In the genomic region with DNA sequence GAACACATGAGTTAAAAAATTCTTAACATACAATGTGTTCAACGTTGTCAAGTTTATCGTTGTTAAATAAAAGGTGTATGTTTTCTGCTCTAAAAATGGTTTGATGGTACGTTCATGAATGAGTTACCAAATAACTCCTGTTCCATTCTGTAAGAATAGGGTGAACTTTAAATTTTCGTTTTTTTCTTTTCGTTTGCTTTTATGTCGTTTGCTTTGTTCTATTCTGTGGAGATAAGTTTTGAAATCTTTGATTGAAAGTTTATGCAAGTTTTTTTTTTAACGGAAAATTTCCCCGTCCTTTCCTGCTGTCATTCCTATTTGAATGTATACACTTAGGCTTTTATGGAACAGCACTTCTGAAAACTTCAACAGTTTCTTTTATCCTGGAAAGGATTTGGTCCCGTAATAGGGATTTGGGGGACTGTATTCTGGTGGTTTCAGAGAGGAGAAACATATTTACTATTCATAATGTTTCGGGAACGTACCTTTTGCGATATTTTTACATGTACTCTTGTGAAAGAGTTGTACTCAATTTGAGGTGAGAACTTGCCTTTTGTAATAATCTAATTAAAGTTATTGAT, we compare ENCODE assay signal across 8 cellular contexts. TPM values are rescaled to one million over a fixed set of nuclear protein-coding genes. Genes with fewer than 3 reads are reported as not detected.
DNase-seq lines count a peak whose midpoint lies in the region; ATAC-seq and TF ChIP-seq lines count a peak whose summit lies in the region.

No MANE protein-coding gene starts in this region.

- CTCF ChIA-PET in CD4-positive, alpha-beta T cell (lab: Charles Lee) = interaction anchor here (2.0 to 2.7 kb wide), 2 partner anchors 43 to 497 kb away, joined by 5 to 20 read pairs; no protein-coding TSS in a partner anchor

- H3K4me3 Mint-ChIP-seq in CD4-positive, alpha-beta T cell = peak overlapping the region; percentile 99
- H3K4me3 Mint-ChIP-seq in effector memory CD8-positive, alpha-beta T cell = peak overlapping the region; percentile 99 to 100
- H3K4me3 Mint-ChIP-seq in neural crest cell = peak overlapping the region; percentile 96

- TF ChIP-seq CTCF in CD4-positive, alpha-beta T cell (IDR thresholded peaks at IDR 0.05) = no peak
- TF ChIP-seq CTCF in NB4 (IDR thresholded peaks at IDR 0.05; ENCODE audit: low read depth, low read length) (no peak), neural crest cell (conservative IDR thresholded peaks at IDR 0.05) (no peak), omental fat pad (IDR thresholded peaks at IDR 0.05) (no peak)

- DNase-seq in CD4-positive, alpha-beta T cell = no peak
- DNase-seq in NB4 (ENCODE audit: low read depth) (no peak), neural crest cell (ENCODE audit: low read depth, low spot score) (no peak), omental fat pad (ENCODE audit: low spot score) (no peak), hypothalamus (lab: John Stamatoyannopoulos, UW) (no peak), NCI-H1417 treated with DMSO at 0.1 percent for 48 hours (lab: John Stamatoyannopoulos, UW) (no peak), NCI-H1694 treated with DMSO at 0.1 percent for 48 hours (lab: John Stamatoyannopoulos, UW) (no peak)
- DNase-seq in effector memory CD8-positive, alpha-beta T cell = no peak

- H3K4me3 ChIP-seq in NB4 (ENCODE audit: low read depth, low read length) = peak overlapping the region; percentile 83

- no peak for TF ChIP-seq POLR2A in NB4 (IDR thresholded peaks at IDR 0.05; ENCODE audit: extremely low read depth, insufficient read length)

- H3K27ac ChIP-seq in CD4-positive, alpha-beta T cell (ENCODE audit: low read depth, low read length) = no peak overlapping the region

- POLR2A ChIA-PET in CD4-positive, alpha-beta T cell (lab: Charles Lee) = interaction anchor here (2.5 to 2.7 kb wide), 4 partner anchors 11 to 532 kb away, joined by 10 to 30 read pairs (median 19); partner anchors contain the start of genes DIPK1A and DNTTIP2

- peaks cover 68% of the 10 kb centered on the region for H3K4me1 Mint-ChIP-seq in CD4-positive, alpha-beta T cell (ENCODE audit: low read depth)
- H3K4me1 Mint-ChIP-seq in effector memory CD8-positive, alpha-beta T cell (ENCODE audit: low read depth in 2 of 2) = peaks cover 25 to 41% of the 10 kb centered on the region in 2 donors
- peaks cover 40% of the 10 kb centered on the region for H3K4me1 Mint-ChIP-seq in neural crest cell

- H3K27ac Mint-ChIP-seq in CD4-positive, alpha-beta T cell = peak overlapping the region; percentile 96
- H3K27ac Mint-ChIP-seq in effector memory CD8-positive, alpha-beta T cell = peak overlapping the region; percentile 100
- peak overlapping the region; percentile 5 for H3K27ac Mint-ChIP-seq in neural crest cell (ENCODE audit: unreplicated experiment)

- no peaks in the 10 kb centered on the region for H3K9me3 Mint-ChIP-seq in CD4-positive, alpha-beta T cell
- H3K9me3 Mint-ChIP-seq in effector memory CD8-positive, alpha-beta T cell = no peaks in the 10 kb centered on the region
- no peaks in the 10 kb centered on the region for H3K9me3 Mint-ChIP-seq in neural crest cell

- no peaks in the 10 kb centered on the region for H3K27me3 Mint-ChIP-seq in CD4-positive, alpha-beta T cell
- no peaks in the 10 kb centered on the region for H3K27me3 Mint-ChIP-seq in effector memory CD8-positive, alpha-beta T cell
- no peaks in the 10 kb centered on the region for H3K27me3 Mint-ChIP-seq in neural crest cell (ENCODE audit: low read depth)

- intact Hi-C loops in CD4-positive, alpha-beta T cell (cut with DNase I, micrococcal nuclease) = loop anchor here (2.0 to 10.0 kb wide), 11 partner anchors 40 to 1885 kb away; partner anchors contain the start of genes CCDC18 (in 2 of the 2), TMED5 (in 2 of the 2), ABCD3 (in 1 of the 2) and ALG14 (in 1 of the 2)

- H3K27me3 ChIP-seq in CD4-positive, alpha-beta T cell (ENCODE audit: control insufficient read depth, insufficient read depth, low read length) = no peaks in the 10 kb centered on the region

- H3K36me3 Mint-ChIP-seq in CD4-positive, alpha-beta T cell (ENCODE audit: low read depth) = peaks cover 45% of the 10 kb centered on the region
- H3K36me3 Mint-ChIP-seq in effector memory CD8-positive, alpha-beta T cell (ENCODE audit: insufficient read depth) = peaks cover 36% of the 10 kb centered on the region
- peaks cover 2% of the 10 kb centered on the region for H3K36me3 Mint-ChIP-seq in neural crest cell (ENCODE audit: low read depth)

- ATAC-seq in CD4-positive, alpha-beta T cell (ENCODE audit: poor library complexity) = no peak
- no peak for ATAC-seq in effector memory CD8-positive, alpha-beta T cell (replicated peaks)
- ATAC-seq in omental fat pad (ENCODE audit: low FRiP score) = no peak

- H3K9me3 ChIP-seq in CD4-positive, alpha-beta T cell (ENCODE audit: control insufficient read depth, low read length) = no peaks in the 10 kb centered on the region

RNA-seq across cellular contexts. Expression of gene DR1, which starts 1.7 kb away (rescaled TPM):
- 10 to 100 TPM; 51.4 to 54.4 TPM for total RNA-seq in CD4-positive, alpha-beta T cell
- total RNA-seq in neural crest cell (61.2 and 62.7 TPM in 2 replicates), omental fat pad (10 to 100 TPM; 21.4 to 31.9 (median 27.7) TPM)

Comparison
In these comparisons a context has a peak if more than half of its experiments do, and no peak if none do; other contexts are left out.
1. H3K27ac Mint-ChIP-seq: peak in every context shown above with its lines; median percentile 100 in effector memory CD8-positive, alpha-beta T cell; 96 in CD4-positive, alpha-beta T cell; 5 in neural crest cell.